Comparison of ENCODE assay signal across 18 cellular contexts in genomic region chr21:14722841-14723483, GRCh38.
"Had no signal": no experiment of that assay in that cellular context is flagged by ENCODE, and none has a peak within 500 bp of the region (broad histone marks: within the 10 kb centered on the region; RNA-seq: fewer than 3 reads in every experiment).

No MANE protein-coding gene starts in this region.

- H3K9me3 Mint-ChIP-seq: activated CD4-positive, alpha-beta T cell treated with anti-CD3 and anti-CD28 coated beads, Interleukin-2, amount 10 ng/mL, durations not matched to agents 7 days and 5 days; natural killer cell treated with Interleukin-12 subunit alpha and Interleukin-12 subunit beta and Interleukin-15 and Interleukin-18, amount 100 ng/mL, for 72 hours had no signal

- H3K27me3 Mint-ChIP-seq: activated CD4-positive, alpha-beta T cell treated with anti-CD3 and anti-CD28 coated beads, Interleukin-2, amount 10 ng/mL, durations not matched to agents 7 days and 5 days had no signal

- DNase-seq: activated CD4-positive, alpha-beta T cell treated with anti-CD3 and anti-CD28 coated beads, Interleukin-2, amount 10 ng/mL, durations not matched to agents 7 days and 5 days; activated naive CD4-positive, alpha-beta T cell treated with Interleukin-2 at 50 U/mL for 16 hours; activated T-cell treated with anti-CD3 and anti-CD28 coated beads, Interleukin-2, amount 50 U/mL, for 48 hours; adrenal gland; effector CD4-positive, alpha-beta T cell; gastrocnemius medialis; heart right ventricle; left ventricle myocardium inferior; mesenchymal stem cell; occipital lobe; spleen; stimulated activated CD4-positive, alpha-beta T cell treated with anti-CD3 and anti-CD28 coated beads, Interleukin-2, amount 100 ng/mL, for 24 hours; stimulated activated naive CD4-positive, alpha-beta T cell treated with Interleukin-2 at 50 U/mL for 16 hours; trophoblast cell; WERI-Rb-1 had no signal

- H3K4me3 Mint-ChIP-seq: activated CD4-positive, alpha-beta T cell treated with anti-CD3 and anti-CD28 coated beads, Interleukin-2, amount 10 ng/mL, durations not matched to agents 7 days and 5 days; natural killer cell treated with Interleukin-12 subunit alpha and Interleukin-12 subunit beta and Interleukin-15 and Interleukin-18, amount 100 ng/mL, for 72 hours had no signal

- FAIRE-seq: keratinocyte had no signal

- ATAC-seq: gastrocnemius medialis; heart right ventricle; natural killer cell treated with Interleukin-12 subunit alpha and Interleukin-12 subunit beta and Interleukin-15 and Interleukin-18, amount 100 ng/mL, for 72 hours; sciatic nerve had no signal

- H3K36me3 Mint-ChIP-seq: natural killer cell treated with Interleukin-12 subunit alpha and Interleukin-12 subunit beta and Interleukin-15 and Interleukin-18, amount 100 ng/mL, for 72 hours had no signal

- H3K27ac Mint-ChIP-seq: activated CD4-positive, alpha-beta T cell treated with anti-CD3 and anti-CD28 coated beads, Interleukin-2, amount 10 ng/mL, durations not matched to agents 7 days and 5 days; natural killer cell treated with Interleukin-12 subunit alpha and Interleukin-12 subunit beta and Interleukin-15 and Interleukin-18, amount 100 ng/mL, for 72 hours had no signal
